21 cellular contexts compared by ENCODE assay signal in the genomic region with DNA sequence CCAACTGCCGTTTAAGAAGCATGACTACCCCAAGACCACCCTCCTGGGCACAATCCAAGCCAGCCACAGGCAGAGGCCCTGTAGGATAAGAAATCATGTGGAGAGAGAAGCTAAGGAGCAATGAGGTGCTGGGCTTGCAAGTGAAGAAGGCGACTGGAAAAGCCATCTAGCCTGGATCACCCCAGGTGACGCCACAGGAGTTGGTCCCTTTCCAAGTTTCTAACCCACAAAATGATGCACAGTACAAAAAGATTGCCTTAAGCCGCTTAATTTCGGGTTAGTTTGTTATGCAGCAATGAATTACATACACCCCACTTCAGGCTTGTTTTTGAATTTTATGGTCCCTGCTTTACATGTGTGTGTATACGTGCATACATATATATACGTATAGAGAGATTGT. TPM values are rescaled to one million over a fixed set of nuclear protein-coding genes. Genes with fewer than 3 reads are reported as not detected.
DNase-seq lines count a peak whose midpoint lies in the region; FAIRE-seq and TF ChIP-seq lines count a peak whose summit lies in the region.
"Had no signal": no experiment of that assay in that cellular context is flagged by ENCODE, and none has a peak within 500 bp of the region (broad histone marks: within the 10 kb centered on the region; RNA-seq: fewer than 3 reads in every experiment).

No MANE protein-coding gene starts in this region.

- H2AK5ac ChIP-seq in H9 (ENCODE audit: insufficient read length, low read length) (no peak overlapping the region), H1 (ENCODE audit: low read depth, low read length) (no peak overlapping the region), trophoblast cell (ENCODE audit: low read length) (no peak overlapping the region)

- H3K56ac ChIP-seq in H9 (ENCODE audit: insufficient read length, low read depth, low read length): no peak overlapping the region
- no peak overlapping the region for H3K56ac ChIP-seq in H1 (replicated peaks; ENCODE audit: insufficient read length, low read depth, low read length)

- no peak overlapping the region for H3T11ph ChIP-seq in H9 (ENCODE audit: low read length)

- DNase-seq in A673 (ENCODE audit: low spot score) (peak; percentile 24), H9 (no peak), H1 (ENCODE audit: low read depth in 1 of 2, low spot score in 2 of 2) (no peak), trophoblast cell (no peak), transverse colon (no peak), glutamatergic neuron (no peak), activated gamma-delta T cell treated with Interleukin-2 at 50 U/mL for 16 hours (no peak), NOMO-1 (lab: John Stamatoyannopoulos, UW; ENCODE audit: unreplicated experiment in 2 of 2) (no peak)
- DNase-seq: CD4-positive, alpha-beta memory T cell; DMS153; DMS79; GF-D8; KBM-7 had no signal

- no peaks in the 10 kb centered on the region for H3K79me2 ChIP-seq in H9 (ENCODE audit: insufficient read depth, low read length)
- peaks cover 0 to 10% of the 10 kb centered on the region in 2 experiments; a peak in 2 of 4 replicates for H3K79me2 ChIP-seq in H1 (ENCODE audit: control insufficient read depth in 1 of 2, insufficient read depth in 2 of 2, low read length in 2 of 2)
- no peaks in the 10 kb centered on the region for H3K79me2 ChIP-seq in trophoblast cell (ENCODE audit: control insufficient read depth, insufficient read depth, low read length, poor library complexity)

- no peak overlapping the region for H2BK5ac ChIP-seq in H9 (ENCODE audit: insufficient read length, low read length)
- no peak overlapping the region for H2BK5ac ChIP-seq in H1 (ENCODE audit: low read depth, low read length)
- H2BK5ac ChIP-seq in trophoblast cell (ENCODE audit: low read depth, low read length, poor library complexity): no peak overlapping the region

- no peaks in the 10 kb centered on the region for H3K27me3 Mint-ChIP-seq in H9 (ENCODE audit: low read depth)
- no peaks in the 10 kb centered on the region for H3K27me3 Mint-ChIP-seq in glutamatergic neuron (ENCODE audit: unreplicated experiment)
- H3K27me3 Mint-ChIP-seq: CD4-positive, alpha-beta memory T cell; IgD-negative memory B cell had no signal

- H3K4me3 ChIP-seq in A673 (ENCODE audit: low read depth, low read length, poor library complexity, severe bottlenecking) (no peak overlapping the region), H1 (ENCODE audit: extremely low read depth in 1 of 4, insufficient read depth in 2 of 4, low read depth in 3 of 4, low read length in 4 of 4) (no peak overlapping the region), trophoblast cell (ENCODE audit: low read depth, low read length) (no peak overlapping the region), transverse colon (no peak overlapping the region)
- H3K4me3 ChIP-seq: BLaER1, GM23338, HAP-1 had no signal

- H3K36me3 Mint-ChIP-seq in H9 (ENCODE audit: insufficient read depth in 1 of 3, low read depth in 3 of 3) (peaks cover 1 to 15% (median 10%) of the 10 kb centered on the region in 3 experiments; a peak in 5 of 7 replicates), glutamatergic neuron (ENCODE audit: unreplicated experiment) (no peaks in the 10 kb centered on the region)
- H3K36me3 Mint-ChIP-seq: CD14-positive monocyte; CD4-positive, alpha-beta memory T cell; IgD-negative memory B cell had no signal

- no peaks in the 10 kb centered on the region for H3K36me3 ChIP-seq in A673 (ENCODE audit: insufficient read depth, low read length, poor library complexity, severe bottlenecking)
- peaks cover 0 to 5% (median 0%) of the 10 kb centered on the region in 4 experiments; a peak in 3 of 8 replicates for H3K36me3 ChIP-seq in H1 (ENCODE audit: control insufficient read depth in 2 of 4, insufficient read depth in 4 of 4, low read length in 3 of 4)
- no peaks in the 10 kb centered on the region for H3K36me3 ChIP-seq in trophoblast cell (ENCODE audit: control insufficient read depth in 1 of 2, insufficient read depth in 2 of 2, low read length in 2 of 2)
- no peaks in the 10 kb centered on the region for H3K36me3 ChIP-seq in transverse colon
- H3K36me3 ChIP-seq: BLaER1, HAP-1 had no signal

- H3K14ac ChIP-seq in H9 (ENCODE audit: insufficient read depth, low read length): no peak overlapping the region
- H3K14ac ChIP-seq in H1 (ENCODE audit: insufficient read length): no peak overlapping the region
- no peak overlapping the region for H3K14ac ChIP-seq in trophoblast cell (ENCODE audit: low read length)

- POLR2A ChIA-PET in A673 (lab: Charles Lee; ENCODE audit: low non-redundant PET): no interaction called here
- POLR2A ChIA-PET in H1 (lab: Charles Lee; ENCODE audit: partially characterized antibody): interaction anchor here (1.0 to 14.3 kb wide), 6 partner anchors 10 to 234 kb away, joined by 3 to 228 read pairs (median 3); partner anchors contain the start of genes TRIML2 and ZFP42

- no peaks in the 10 kb centered on the region for H3K23me2 ChIP-seq in H9 (ENCODE audit: insufficient read length, low read depth, low read length, poor library complexity, severe bottlenecking)
- H3K23me2 ChIP-seq in H1 (ENCODE audit: low read depth, low read length): no peaks in the 10 kb centered on the region

- H3K9ac ChIP-seq in H9 (ENCODE audit: extremely low read depth, insufficient read length, low read length): no peak overlapping the region
- no peak overlapping the region for H3K9ac ChIP-seq in H1 (replicated peaks in 1 of 4; ENCODE audit: extremely low read depth in 1 of 4, low read depth in 3 of 4, low read length in 3 of 4)
- no peak overlapping the region for H3K9ac ChIP-seq in trophoblast cell (ENCODE audit: low read length)
- H3K9ac ChIP-seq: BLaER1 had no signal

- no peak overlapping the region for H2AFZ ChIP-seq in H9 (ENCODE audit: low read length)
- no peak overlapping the region for H2AFZ ChIP-seq in H1 (ENCODE audit: low read length)
- no peak overlapping the region for H2AFZ ChIP-seq in trophoblast cell (ENCODE audit: insufficient read depth, low read length, poor library complexity)
- H2AFZ ChIP-seq: GM23338 had no signal

- H3K4me1 Mint-ChIP-seq in H9 (peaks cover 26 to 29% of the 10 kb centered on the region in 2 experiments), glutamatergic neuron (ENCODE audit: low read depth, unreplicated experiment) (peaks cover 2% of the 10 kb centered on the region)
- H3K4me1 Mint-ChIP-seq: CD14-positive monocyte; CD4-positive, alpha-beta memory T cell; IgD-negative memory B cell had no signal

- H2BK12ac ChIP-seq in H9 (ENCODE audit: insufficient read length, low read depth, low read length) (no peak overlapping the region), H1 (ENCODE audit: low read depth, low read length) (no peak overlapping the region), trophoblast cell (ENCODE audit: low read length) (no peak overlapping the region)

- H4K20me1 ChIP-seq in H9 (ENCODE audit: control insufficient read depth, insufficient read depth, insufficient read length) (no peaks in the 10 kb centered on the region), H1 (replicated peaks in 1 of 2; ENCODE audit: control insufficient read depth in 1 of 2, insufficient read depth in 2 of 2, low read length in 2 of 2) (peaks cover 4 to 6% of the 10 kb centered on the region in 2 experiments)
- H4K20me1 ChIP-seq: BLaER1 had no signal

- H3K4ac ChIP-seq in H9 (ENCODE audit: low read depth, low read length) (no peak overlapping the region), H1 (replicated peaks; ENCODE audit: insufficient read length, low read depth, low read length) (no peak overlapping the region), trophoblast cell (ENCODE audit: low read depth, low read length) (no peak overlapping the region)

- no TSS peak for BruUV-seq in A673 (replicated peaks; lab: Mats Ljungman, UMichigan)

- intact Hi-C loops in A673 (cut with micrococcal nuclease; ENCODE audit: unreplicated experiment): no loop called here
- intact Hi-C loops in transverse colon (cut with DNase I; ENCODE audit: low total_unique reads): no loop called here

- no peak overlapping the region for H2BK120ac ChIP-seq in H9 (ENCODE audit: low read depth, low read length, poor library complexity, severe bottlenecking)
- H2BK120ac ChIP-seq in H1 (replicated peaks; ENCODE audit: low read depth, low read length): no peak overlapping the region
- no peak overlapping the region for H2BK120ac ChIP-seq in trophoblast cell (ENCODE audit: insufficient read depth, low read length, poor library complexity)

- H3K79me1 ChIP-seq in H9 (ENCODE audit: insufficient read depth, low read depth, low read length, poor library complexity, severe bottlenecking): no peaks in the 10 kb centered on the region
- H3K79me1 ChIP-seq in H1 (ENCODE audit: low read depth, low read length): no peaks in the 10 kb centered on the region
- peaks cover 13% of the 10 kb centered on the region for H3K79me1 ChIP-seq in trophoblast cell (ENCODE audit: low read length)

- H4K91ac ChIP-seq in H9 (ENCODE audit: insufficient read length, low read depth, low read length): no peak overlapping the region
- H4K91ac ChIP-seq in H1 (replicated peaks; ENCODE audit: insufficient read length, low read length): no peak overlapping the region
- H4K91ac ChIP-seq in trophoblast cell (ENCODE audit: low read depth, low read length): no peak overlapping the region

- H3K9me3 ChIP-seq in A673 (ENCODE audit: low read depth, low read length, poor library complexity, severe bottlenecking) (no peaks in the 10 kb centered on the region), H9 (ENCODE audit: control insufficient read depth, low read depth, low read length) (no peaks in the 10 kb centered on the region), H1 (ENCODE audit: insufficient read depth in 2 of 2, low read depth in 1 of 2, low read length in 1 of 2) (no peaks in the 10 kb centered on the region), trophoblast cell (ENCODE audit: insufficient read depth, low read depth, low read length) (no peaks in the 10 kb centered on the region), transverse colon (no peaks in the 10 kb centered on the region)
- H3K9me3 ChIP-seq: BLaER1, HAP-1 had no signal

- no peak overlapping the region for H3K4me3 Mint-ChIP-seq in H9
- H3K4me3 Mint-ChIP-seq in glutamatergic neuron (ENCODE audit: unreplicated experiment): no peak overlapping the region
- H3K4me3 Mint-ChIP-seq: CD14-positive monocyte; CD4-positive, alpha-beta memory T cell; GM23338; IgD-negative memory B cell had no signal

- no peak overlapping the region for H4K12ac ChIP-seq in trophoblast cell (ENCODE audit: low read depth, low read length)

- H3K4me1 ChIP-seq in A673 (ENCODE audit: insufficient read depth, low read length, poor library complexity, severe bottlenecking) (peaks cover 11% of the 10 kb centered on the region), H9 (ENCODE audit: insufficient read depth, low read length) (no peaks in the 10 kb centered on the region; the same call in 1 of the 2 replicates), H1 (replicated peaks in 1 of 4; ENCODE audit: control insufficient read depth in 3 of 4, insufficient read depth in 4 of 4, low read length in 3 of 4) (peaks cover 0 to 10% (median 3%) of the 10 kb centered on the region in 4 experiments; a peak in 5 of 7 replicates), trophoblast cell (ENCODE audit: control insufficient read depth in 1 of 2, insufficient read depth in 2 of 2, low read length in 2 of 2) (peaks cover 5 to 9% of the 10 kb centered on the region in 2 experiments), transverse colon (peaks cover 0 to 10% (median 3%) of the 10 kb centered on the region in 4 donors)
- H3K4me1 ChIP-seq: BLaER1 had no signal

- H3K9me3 Mint-ChIP-seq in H9 (no peaks in the 10 kb centered on the region), glutamatergic neuron (ENCODE audit: unreplicated experiment) (peaks cover 2% of the 10 kb centered on the region)
- H3K9me3 Mint-ChIP-seq: GM23338 had no signal

- no peak overlapping the region for H3K23ac ChIP-seq in H9 (ENCODE audit: insufficient read length, low read depth, low read length)
- no peak overlapping the region for H3K23ac ChIP-seq in H1 (ENCODE audit: insufficient read length)
- H3K23ac ChIP-seq in trophoblast cell (ENCODE audit: low read length): no peak overlapping the region

- H3K27ac Mint-ChIP-seq in H9: peak overlapping the region in 2 of 3 experiments; percentile 59; a peak in 2 of 7 replicates
- no peak overlapping the region for H3K27ac Mint-ChIP-seq in glutamatergic neuron (ENCODE audit: unreplicated experiment)
- H3K27ac Mint-ChIP-seq: CD14-positive monocyte; CD4-positive, alpha-beta memory T cell; GM23338; IgD-negative memory B cell had no signal

- H3K18ac ChIP-seq in H9 (ENCODE audit: insufficient read length, low read depth, low read length): no peak overlapping the region
- H3K18ac ChIP-seq in H1 (ENCODE audit: extremely low read depth, low read length): no peak overlapping the region
- H3K18ac ChIP-seq in trophoblast cell (ENCODE audit: low read length): no peak overlapping the region

- WGBS in H9 (ENCODE audit: extremely low coverage, insufficient read length, low lambda C conversion rate): no CpG with 5 or more reads among the region's 7 CpGs
- WGBS in H1 (ENCODE audit: extremely low coverage in 1 of 2, insufficient coverage in 1 of 2, insufficient read length in 1 of 2, insufficient replicate concordance in 2 of 2, low coverage in 1 of 2, low lambda C conversion rate in 2 of 2, missing lambda C conversion rate in 1 of 2), 2 experiments: 94% methylated on average over 7 of the region's 7 CpGs; no CpG with 5 or more reads in 1 of the 2 experiments
- WGBS in trophoblast cell (ENCODE audit: extremely low coverage, insufficient coverage, insufficient read length): no CpG with 5 or more reads among the region's 7 CpGs
- WGBS in transverse colon (ENCODE audit: low coverage in 1 of 2), 2 donors: 94 to 96% methylated on average over 5 to 7 of the region's 7 CpGs

- no peak overlapping the region for H4K8ac ChIP-seq in H9 (replicated peaks; ENCODE audit: insufficient read length, low read depth, low read length)
- no peak overlapping the region for H4K8ac ChIP-seq in H1 (ENCODE audit: extremely low read depth, insufficient read depth, low read length)
- no peak overlapping the region for H4K8ac ChIP-seq in trophoblast cell (ENCODE audit: low read depth, low read length)

- in situ Hi-C loops in transverse colon (cut with MboI; ENCODE audit: low pct_ligation_motif_present in 1 of 4, low pct_unique_long_range_greater_than_20kb in 1 of 4, low sequenced_read_pairs in 3 of 4): no loop called here

- no peak overlapping the region for H2BK20ac ChIP-seq in H9 (ENCODE audit: low read depth, low read length, poor library complexity, severe bottlenecking)
- no peak overlapping the region for H2BK20ac ChIP-seq in H1 (ENCODE audit: low read length)

- no peaks in the 10 kb centered on the region for H3K27me3 ChIP-seq in A673 (replicated peaks; ENCODE audit: insufficient read depth, low read depth, low read length, poor library complexity)
- H3K27me3 ChIP-seq in H9 (ENCODE audit: insufficient read depth, low read length): no peaks in the 10 kb centered on the region
- H3K27me3 ChIP-seq in H1 (replicated peaks in 1 of 4; ENCODE audit: control insufficient read depth in 3 of 4, extremely low read depth in 1 of 4, insufficient read depth in 3 of 4, low read length in 3 of 4): no peaks in the 10 kb centered on the region
- no peaks in the 10 kb centered on the region for H3K27me3 ChIP-seq in trophoblast cell (ENCODE audit: insufficient read depth, low read length)
- H3K27me3 ChIP-seq in transverse colon: no peaks in the 10 kb centered on the region
- H3K27me3 ChIP-seq: BLaER1 had no signal

- H3K27ac ChIP-seq in A673 (ENCODE audit: low read depth, low read length, poor library complexity, severe bottlenecking) (no peak overlapping the region), H9 (ENCODE audit: insufficient read length, low read depth, low read length) (no peak overlapping the region), H1 (ENCODE audit: low read depth, low read length) (no peak overlapping the region), trophoblast cell (ENCODE audit: low read depth, low read length) (peak overlapping the region; percentile 14), transverse colon (no peak overlapping the region)
- H3K27ac ChIP-seq: BLaER1 had no signal

- peak; percentile 57 for FAIRE-seq in H1 (lab: Jason Lieb, UNC)
- FAIRE-seq: A204.1, GM19239, HepG2 had no signal

- TF ChIP-seq POLR2A in H1 (IDR thresholded peaks at IDR 0.05; ENCODE audit: control extremely low read depth in 1 of 2, low read depth in 2 of 2, low read length in 2 of 2) (peak in 1 of 2 experiments; percentile 45; a peak in 1 of 3 replicates), transverse colon (IDR thresholded peaks at IDR 0.05) (no peak)

- TF ChIP-seq CTCF in A673 (conservative IDR thresholded peaks at IDR 0.05; ENCODE audit: low read depth, low read length): no peak
- TF ChIP-seq CTCF in H9 (conservative IDR thresholded peaks at IDR 0.05): no peak
- no peak for TF ChIP-seq CTCF in H1 (IDR thresholded peaks at IDR 0.05; ENCODE audit: control extremely low read depth in 1 of 3, insufficient read depth in 1 of 3, low read depth in 1 of 3, low read length in 3 of 3)
- TF ChIP-seq CTCF in transverse colon (IDR thresholded peaks at IDR 0.05): no peak
- TF ChIP-seq CTCF in glutamatergic neuron (IDR thresholded peaks at IDR 0.05; ENCODE audit: partially characterized antibody, unreplicated experiment): no peak

- H4K5ac ChIP-seq in H9 (ENCODE audit: insufficient read length, low read depth, low read length): no peak overlapping the region
- no peak overlapping the region for H4K5ac ChIP-seq in H1 (ENCODE audit: insufficient read length, low read depth, low read length)

- CTCF ChIA-PET in A673 (lab: Charles Lee) (no interaction called here), H1 (lab: Charles Lee; ENCODE audit: partially characterized antibody) (interaction anchor here (1.3 to 1.4 kb wide), 2 partner anchors 67 to 79 kb away, joined by 3 read pairs; no protein-coding TSS in a partner anchor)

- H2BK15ac ChIP-seq in H9 (ENCODE audit: low read depth, low read length) (no peak overlapping the region), H1 (ENCODE audit: low read length) (no peak overlapping the region)

- no peak for TF ChIP-seq RAD21 in H1 (IDR thresholded peaks at IDR 0.05 in 1 of 2, conservative IDR thresholded peaks at IDR 0.05 in 1 of 2; ENCODE audit: low read depth in 2 of 2, low read length in 2 of 2)

- H3K4me2 ChIP-seq in H9 (ENCODE audit: insufficient read depth, insufficient read length, low read length) (no peak overlapping the region), H1 (ENCODE audit: insufficient read depth in 1 of 2, low read depth in 2 of 2, low read length in 2 of 2) (no peak overlapping the region), trophoblast cell (ENCODE audit: low read length) (no peak overlapping the region)
- H3K4me2 ChIP-seq: BLaER1, GM23338 had no signal

- no peak for TF ChIP-seq EP300 in H1 (IDR thresholded peaks at IDR 0.05; ENCODE audit: borderline replicate concordance in 1 of 2, low read depth in 2 of 2, low read length in 2 of 2)
- TF ChIP-seq EP300 in transverse colon (IDR thresholded peaks at IDR 0.05; ENCODE audit: low read depth): no peak

RNA-seq across cellular contexts. Expression of gene ZFP42, which starts 17.0 kb away (rescaled TPM):
- total RNA-seq in A673 (2021): not detected in 2 replicates
- total RNA-seq in H9 (2021): 191 and 193 TPM in 2 replicates
- total RNA-seq in H1 (2021; fragmentation: NEBNext Ultra II Directional; extraction: Animal tissue kit (Norgen Biotek cat#: 25700)): 187 and 188 TPM in 2 replicates
- 69.3 and 69.4 TPM in 2 replicates for polyA plus RNA-seq in H1 (2011; rRNA removed)
- 85.3 TPM for polyA plus RNA-seq in H1 (2011; cell fraction: cytosol; rRNA removed)
- polyA plus RNA-seq in H1 (2011; cell fraction: nucleus; rRNA removed): 48.7 TPM
- polyA plus RNA-seq in H1 (2012, experiment 1 of 2): 93.3 to 158 TPM (median 108 TPM) in 4 replicates
- 103 TPM for polyA plus RNA-seq in H1 (2012, experiment 2 of 2)
- polyA plus RNA-seq in H1 (2013, experiment 1 of 2): 98.0 TPM
- 95.8 TPM for polyA plus RNA-seq in H1 (2013, experiment 2 of 2)
- 105 and 115 TPM in 2 replicates for polyA minus RNA-seq in H1 (2011; rRNA and poly(A)+ RNA removed)
- polyA minus RNA-seq in H1 (2011; cell fraction: cytosol; rRNA and poly(A)+ RNA removed): 101 TPM
- 49.8 TPM for polyA minus RNA-seq in H1 (2011; cell fraction: nucleus; rRNA and poly(A)+ RNA removed)
- 49.0 and 49.5 TPM in 2 replicates for polyA plus RNA-seq in trophoblast cell (2013)
- total RNA-seq in transverse colon: not detected
- total RNA-seq in glutamatergic neuron (ENCODE audit: unreplicated experiment): 17.4 TPM
- total RNA-seq: CD4-positive, alpha-beta memory T cell; HepG2 had no signal
- polyA plus RNA-seq: CD14-positive monocyte; CD4-positive, alpha-beta memory T cell; HepG2; IgD-negative memory B cell had no signal

Comparison
In these comparisons a context has a peak if more than half of its experiments do, and no peak if none do; other contexts are left out.
1. RNA of gene ZFP42, which starts 17.0 kb away (total RNA-seq): 191 to 193 TPM in H9, 187 to 188 TPM in H1 and 17.4 TPM in glutamatergic neuron (single experiment); not detected in A673 and not detected in transverse colon; every median in the first group is over 10 times any median in the second.